In genomic region chrY:6894496-6894895, GRCh38 we compare ENCODE assay signal across 26 cellular contexts. TPM values are rescaled to one million over a fixed set of nuclear protein-coding genes. Genes with fewer than 3 reads are reported as not detected.
A peak's percentile ranks its signal among the peaks of the same experiment; 100 is the strongest.
DNase-seq lines count a peak whose midpoint lies in the region; ATAC-seq, FAIRE-seq and TF ChIP-seq lines count a peak whose summit lies in the region.
"Had no signal": no experiment of that assay in that cellular context is flagged by ENCODE, and none has a peak within 500 bp of the region (broad histone marks: within the 10 kb centered on the region; RNA-seq: fewer than 3 reads in every experiment).

No MANE protein-coding gene starts in this region.

- 0% methylated on average over 3 of the region's 3 CpGs for WGBS in HepG2 (ENCODE audit: low lambda C conversion rate)
- no CpG with 5 or more reads among the region's 3 CpGs for WGBS in right lobe of liver (ENCODE audit: insufficient coverage, low coverage, low lambda C conversion rate, missing lambda C conversion rate)

- ATAC-seq in HepG2 (peak; percentile 56; the same call in 2 of the 3 replicates), right lobe of liver (no peak), foreskin keratinocyte (peak; percentile 12)
- ATAC-seq: GM12878 had no signal

- H3K4me1 ChIP-seq in HepG2 (ENCODE audit: insufficient read depth, low read length) = no peaks in the 10 kb centered on the region
- no peaks in the 10 kb centered on the region for H3K4me1 ChIP-seq in right lobe of liver
- H3K4me1 ChIP-seq in foreskin keratinocyte = no peaks in the 10 kb centered on the region
- H3K4me1 ChIP-seq: BE2C; BLaER1 treated with 17β-estradiol and CSF1 and Interleukin-3, amounts not matched to agents 10 nM and 100 nM had no signal

- in situ Hi-C loops in HepG2 (cut with HindIII; ENCODE audit: extremely low pct_ligation_motif_present, low pct_unique_long_range_greater_than_20kb) = no loop called here

- no peak for TF ChIP-seq EP300 in HepG2 (IDR thresholded peaks at IDR 0.05; ENCODE audit: low read depth in 2 of 2, low read length in 2 of 2)
- no peak for TF ChIP-seq EP300 in HepG2 (CRISPR knock-in tag; IDR thresholded peaks at IDR 0.05; ENCODE audit: borderline replicate concordance)

- BruUV-seq in HepG2 (replicated peaks; lab: Mats Ljungman, UMichigan) = no TSS peak

- TF ChIP-seq CTCF in HepG2 (CRISPR knock-in tag; IDR thresholded peaks at IDR 0.05) (no peak), right lobe of liver (IDR thresholded peaks at IDR 0.05) (no peak), foreskin keratinocyte (conservative IDR thresholded peaks at IDR 0.05) (no peak)

- H3K27ac ChIP-seq in HepG2 (ENCODE audit: extremely low read length, insufficient read depth, low read length) (no peak overlapping the region), right lobe of liver (no peak overlapping the region), foreskin keratinocyte (no peak overlapping the region)
- H3K27ac ChIP-seq: 22Rv1; BLaER1 treated with 17β-estradiol and CSF1 and Interleukin-3, amounts not matched to agents 10 nM and 100 nM had no signal

- H3K79me2 ChIP-seq in HepG2 (ENCODE audit: insufficient read depth, low read length) = no peaks in the 10 kb centered on the region

- no peak for FAIRE-seq in HepG2 (lab: Jason Lieb, UNC)
- FAIRE-seq: A204.1, D721Med, GM12878, GM19239 had no signal

- no peaks in the 10 kb centered on the region for H3K9me3 ChIP-seq in HepG2 (ENCODE audit: low read length)
- no peaks in the 10 kb centered on the region for H3K9me3 ChIP-seq in right lobe of liver
- H3K9me3 ChIP-seq: BE2C; BLaER1 treated with 17β-estradiol and CSF1 and Interleukin-3, amounts not matched to agents 10 nM and 100 nM had no signal

- TF ChIP-seq RAD21 in HepG2 (CRISPR knock-in tag; IDR thresholded peaks at IDR 0.05) = no peak

- no peaks in the 10 kb centered on the region for H3K36me3 ChIP-seq in HepG2 (replicated peaks in 1 of 2; ENCODE audit: control insufficient read depth in 1 of 2, insufficient read depth in 2 of 2, low read length in 2 of 2)
- H3K36me3 ChIP-seq in right lobe of liver = no peaks in the 10 kb centered on the region
- H3K36me3 ChIP-seq: BE2C; BLaER1 treated with 17β-estradiol and CSF1 and Interleukin-3, amounts not matched to agents 10 nM and 100 nM had no signal

- no peak overlapping the region for H3K9ac ChIP-seq in HepG2 (ENCODE audit: insufficient read depth, low read depth, low read length)
- H3K9ac ChIP-seq: BLaER1 treated with 17β-estradiol and CSF1 and Interleukin-3, amounts not matched to agents 10 nM and 100 nM had no signal

- POLR2A ChIA-PET in HepG2 (lab: Yijun Ruan, JAX) = no interaction called here

- H2AFZ ChIP-seq in HepG2 (ENCODE audit: low read length) = no peak overlapping the region

- CTCF ChIA-PET in HepG2 (lab: Yijun Ruan, JAX; ENCODE audit: low intra/inter-chr PET ratio, low total read pairs) = no interaction called here

- H4K20me1 ChIP-seq in HepG2 (ENCODE audit: insufficient read depth, low read length) = no peaks in the 10 kb centered on the region
- H4K20me1 ChIP-seq: BLaER1 treated with 17β-estradiol and CSF1 and Interleukin-3, amounts not matched to agents 10 nM and 100 nM had no signal

- no peaks in the 10 kb centered on the region for H3K27me3 ChIP-seq in HepG2 (ENCODE audit: control insufficient read depth in 1 of 2, insufficient read depth in 2 of 2, low read length in 2 of 2)
- no peaks in the 10 kb centered on the region for H3K27me3 ChIP-seq in right lobe of liver
- H3K27me3 ChIP-seq in foreskin keratinocyte = no peaks in the 10 kb centered on the region
- H3K27me3 ChIP-seq: BE2C; BLaER1 treated with 17β-estradiol and CSF1 and Interleukin-3, amounts not matched to agents 10 nM and 100 nM had no signal

- intact Hi-C loops in HepG2 (cut with micrococcal nuclease; ENCODE audit: unreplicated experiment) = no loop called here
- intact Hi-C loops in right lobe of liver (cut with DNase I) = no loop called here

- H3K4me3 ChIP-seq in HepG2 (replicated peaks in 1 of 3; ENCODE audit: insufficient read depth in 1 of 3, low read depth in 2 of 3, low read length in 3 of 3) (no peak overlapping the region), right lobe of liver (no peak overlapping the region)
- H3K4me3 ChIP-seq: BLaER1 treated with 17β-estradiol and CSF1 and Interleukin-3, amounts not matched to agents 10 nM and 100 nM; GM12878 had no signal

- DNase-seq in HepG2 (ENCODE audit: low spot score) (no peak), right lobe of liver (no peak), foreskin keratinocyte (no peak), iPS-NIHi11 (ENCODE audit: low spot score) (peak; percentile 5), SW480 (ENCODE audit: low spot score) (no peak), NCI-H526 treated with DMSO at 0.1 percent for 48 hours (lab: John Stamatoyannopoulos, UW) (no peak), AG08396 (ENCODE audit: low spot score) (no peak)
- DNase-seq: AML-193; BE2C; CD4-positive, alpha-beta T cell; CD8-positive, alpha-beta memory T cell; DMS 273 treated with DMSO at 0.1 percent for 48 hours; DMS79; EL; GDM1; GOT3; H7; HCEC 1CT had no signal

- TF ChIP-seq POLR2A in HepG2 (IDR thresholded peaks at IDR 0.05; ENCODE audit: insufficient read depth in 1 of 2, low read depth in 2 of 2, low read length in 2 of 2) (no peak), right lobe of liver (IDR thresholded peaks at IDR 0.05) (no peak)

- H3K4me2 ChIP-seq in HepG2 (ENCODE audit: low read depth, low read length) = no peak overlapping the region
- H3K4me2 ChIP-seq: BLaER1 treated with 17β-estradiol and CSF1 and Interleukin-3, amounts not matched to agents 10 nM and 100 nM had no signal

RNA-seq across cellular contexts. Expression of gene TBL1Y, which starts 16.0 kb away (rescaled TPM):
- total RNA-seq in HepG2 (2016; rRNA removed; fragmentation: Illumina TruSeq; extraction: Trizol) (0.91 and 1.4 TPM in 2 replicates), right lobe of liver (1 to 10 TPM in 1 of 6 experiments, not detected in 5; 2.7 TPM), foreskin keratinocyte (0.63 and 0.85 TPM in 2 replicates)
- 0.61 and 0.88 TPM in 2 replicates for total RNA-seq in HepG2 (2016; cell fraction: cytosol; rRNA removed; fragmentation: Illumina TruSeq; extraction: Trizol; ENCODE audit: low read depth)
- total RNA-seq in HepG2 (2016; cell fraction: insoluble cytoplasmic fraction; rRNA removed; fragmentation: Illumina TruSeq; extraction: Trizol) = 1.3 and 1.4 TPM in 2 replicates
- 1.0 and 1.2 TPM in 2 replicates for total RNA-seq in HepG2 (2016; cell fraction: membrane; rRNA removed; fragmentation: Illumina TruSeq; extraction: Trizol)
- 1.9 and 2.3 TPM in 2 replicates for total RNA-seq in HepG2 (2016; cell fraction: nucleus; rRNA removed; fragmentation: Illumina TruSeq; extraction: Trizol)
- polyA plus RNA-seq in HepG2 (2011; rRNA removed) (0.37 and 0.71 TPM in 2 replicates), foreskin keratinocyte (0.26 and 0.27 TPM in 2 replicates)
- 0.36 and 0.49 TPM in 2 replicates for polyA plus RNA-seq in HepG2 (2011; cell fraction: cytosol; rRNA removed)
- 1.2 and 1.7 TPM in 2 replicates for polyA plus RNA-seq in HepG2 (2011; cell fraction: nucleus; rRNA removed)
- polyA plus RNA-seq in HepG2 (2012) = 0.23 and 0.37 TPM in 2 replicates
- polyA plus RNA-seq in HepG2 (2016; cell fraction: cytosol; fragmentation: Illumina TruSeq; extraction: Trizol; ENCODE audit: low read depth) = 0.14 and 0.15 TPM in 2 replicates
- 0.60 and 0.82 TPM in 2 replicates for polyA plus RNA-seq in HepG2 (2016; cell fraction: insoluble cytoplasmic fraction; fragmentation: Illumina TruSeq; extraction: Trizol; ENCODE audit: low read depth)
- polyA plus RNA-seq in HepG2 (2016; cell fraction: membrane; fragmentation: Illumina TruSeq; extraction: Trizol; ENCODE audit: low read depth) = 0.30 and 0.40 TPM in 2 replicates
- 1.1 and 1.2 TPM in 2 replicates for polyA plus RNA-seq in HepG2 (2016; cell fraction: nucleus; fragmentation: Illumina TruSeq; extraction: Trizol; ENCODE audit: insufficient read depth, low read depth)
- 0.98 TPM in 1 of 2 replicates, not detected in the other for polyA minus RNA-seq in HepG2 (2011; rRNA and poly(A)+ RNA removed; ENCODE audit: low replicate concordance)
- 0.79 and 0.88 TPM in 2 replicates for polyA minus RNA-seq in HepG2 (2011; cell fraction: cytosol; rRNA and poly(A)+ RNA removed)
- polyA minus RNA-seq in HepG2 (2011; cell fraction: nucleus; rRNA and poly(A)+ RNA removed) = 2.6 and 2.9 TPM in 2 replicates
- total RNA-seq: CD4-positive, alpha-beta T cell; CD8-positive, alpha-beta memory T cell; GM12878; H7 had no signal
- polyA plus RNA-seq: AG04450; CD14-positive monocyte; CD8-positive, alpha-beta memory T cell; GM12878 had no signal

RNA-seq across cellular contexts. Expression of gene AMELY, which starts 17.1 kb away (rescaled TPM):
- not detected in 2 replicates for total RNA-seq in HepG2 (2016; rRNA removed; fragmentation: Illumina TruSeq; extraction: Trizol)
- total RNA-seq in HepG2 (2016; cell fraction: cytosol; rRNA removed; fragmentation: Illumina TruSeq; extraction: Trizol; ENCODE audit: low read depth) = not detected in 2 replicates
- not detected in 2 replicates for total RNA-seq in HepG2 (2016; cell fraction: insoluble cytoplasmic fraction; rRNA removed; fragmentation: Illumina TruSeq; extraction: Trizol)
- not detected in 2 replicates for total RNA-seq in HepG2 (2016; cell fraction: membrane; rRNA removed; fragmentation: Illumina TruSeq; extraction: Trizol)
- total RNA-seq in HepG2 (2016; cell fraction: nucleus; rRNA removed; fragmentation: Illumina TruSeq; extraction: Trizol) = not detected in 2 replicates
- not detected in 2 replicates for polyA plus RNA-seq in HepG2 (2011; rRNA removed)
- polyA plus RNA-seq in HepG2 (2011; cell fraction: cytosol; rRNA removed) = not detected in 2 replicates
- not detected in 2 replicates for polyA plus RNA-seq in HepG2 (2011; cell fraction: nucleus; rRNA removed)
- polyA plus RNA-seq in HepG2 (2012) = not detected in 2 replicates
- not detected in 2 replicates for polyA plus RNA-seq in HepG2 (2016; cell fraction: cytosol; fragmentation: Illumina TruSeq; extraction: Trizol; ENCODE audit: low read depth)
- polyA plus RNA-seq in HepG2 (2016; cell fraction: insoluble cytoplasmic fraction; fragmentation: Illumina TruSeq; extraction: Trizol; ENCODE audit: low read depth) = not detected in 2 replicates
- polyA plus RNA-seq in HepG2 (2016; cell fraction: membrane; fragmentation: Illumina TruSeq; extraction: Trizol; ENCODE audit: low read depth) = not detected in 2 replicates
- polyA plus RNA-seq in HepG2 (2016; cell fraction: nucleus; fragmentation: Illumina TruSeq; extraction: Trizol; ENCODE audit: insufficient read depth, low read depth) = not detected in 2 replicates
- not detected in 2 replicates for polyA minus RNA-seq in HepG2 (2011; rRNA and poly(A)+ RNA removed; ENCODE audit: low replicate concordance)
- polyA minus RNA-seq in HepG2 (2011; cell fraction: cytosol; rRNA and poly(A)+ RNA removed) = not detected in 2 replicates
- not detected in 2 replicates for polyA minus RNA-seq in HepG2 (2011; cell fraction: nucleus; rRNA and poly(A)+ RNA removed)
- not detected for total RNA-seq in right lobe of liver
- total RNA-seq in foreskin keratinocyte = not detected in 2 replicates
- polyA plus RNA-seq in foreskin keratinocyte = not detected in 2 replicates
- total RNA-seq: CD4-positive, alpha-beta T cell; CD8-positive, alpha-beta memory T cell; GM12878; H7 had no signal
- polyA plus RNA-seq: AG04450; CD14-positive monocyte; CD8-positive, alpha-beta memory T cell; GM12878 had no signal

Comparison
In these comparisons a context has a peak if more than half of its experiments do, and no peak if none do; other contexts are left out.
1. ATAC-seq: peak in HepG2 (single experiment) and foreskin keratinocyte (single experiment); none in right lobe of liver (0 of 4).